Comparison of ENCODE assay signal across 1 cellular context in genomic region chr19:1168562-1168873, GRCh38.
TF ChIP-seq lines count a peak whose summit lies in the region.

No MANE protein-coding gene starts in this region.

TF ChIP-seq in A549, 52 proteins besides CTCF, POLR2A, EP300 and RAD21 (continued from another document):
- TF ChIP-seq MAZ (IDR thresholded peaks at IDR 0.05; ENCODE audit: borderline replicate concordance, low read depth, low read length) (no peak), JUNB (IDR thresholded peaks at IDR 0.05) (no peak), ZFP36 (IDR thresholded peaks at IDR 0.05; ENCODE audit: borderline replicate concordance, partially characterized antibody) (no peak), NR3C1 (IDR thresholded peaks at IDR 0.05) (no peak), HEYL (CRISPR knock-in tag; IDR thresholded peaks at IDR 0.05) (no peak), EHMT2 (IDR thresholded peaks at IDR 0.05; ENCODE audit: low read depth) (no peak), EHF (CRISPR knock-in tag; IDR thresholded peaks at IDR 0.05) (no peak), SREBF2 (IDR thresholded peaks at IDR 0.05) (no peak), JUN (IDR thresholded peaks at IDR 0.05) (no peak)
